1 cellular context compared by ENCODE assay signal in genomic region chr1:205983925-205984725, GRCh38.
TF ChIP-seq lines count a peak whose summit lies in the region.

No MANE protein-coding gene starts in this region.

TF ChIP-seq in GM23338, 12 proteins besides CTCF, POLR2A, EP300 and RAD21 (continued from another document):
- TF ChIP-seq ZNF331 (CRISPR knock-in tag; IDR thresholded peaks at IDR 0.05; ENCODE audit: low read depth) (no peak), POLR2AphosphoS5 (IDR thresholded peaks at IDR 0.05; ENCODE audit: low read depth) (no peak), NANOG (IDR thresholded peaks at IDR 0.05; ENCODE audit: borderline replicate concordance) (no peak), EZH2phosphoT487 (IDR thresholded peaks at IDR 0.05; ENCODE audit: unreplicated experiment) (no peak), STAT1 (IDR thresholded peaks at IDR 0.05; ENCODE audit: unreplicated experiment) (no peak), JUNB (IDR thresholded peaks at IDR 0.05; ENCODE audit: unreplicated experiment) (no peak), ZNF114 (CRISPR knock-in tag; IDR thresholded peaks at IDR 0.05) (no peak), CREB1 (CRISPR knock-in tag; IDR thresholded peaks at IDR 0.05; ENCODE audit: low read depth) (no peak), REST (IDR thresholded peaks at IDR 0.05; ENCODE audit: unreplicated experiment) (no peak)
